19 cellular contexts compared by ENCODE assay signal in the genomic region with DNA sequence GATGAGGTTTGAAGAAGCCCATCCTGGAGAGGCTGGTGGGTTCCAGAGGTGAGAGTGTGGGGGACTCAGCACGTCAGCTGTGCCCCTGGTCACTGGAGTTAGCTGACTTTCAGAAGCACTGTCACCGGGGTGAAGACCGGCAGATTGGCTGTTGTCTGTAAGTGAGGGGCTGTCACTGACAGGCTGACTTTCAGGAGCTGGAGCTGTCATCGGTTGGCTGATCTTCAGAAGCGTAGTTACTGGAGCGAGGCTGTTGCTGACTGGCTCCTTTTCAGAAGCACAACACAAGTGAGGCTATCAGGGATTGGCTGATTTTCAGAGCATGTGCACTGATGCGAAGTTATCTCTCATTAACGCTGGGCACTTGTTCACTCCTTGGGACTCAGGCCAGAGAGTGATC.
DNase-seq lines count a peak whose midpoint lies in the region; ATAC-seq, FAIRE-seq and TF ChIP-seq lines count a peak whose summit lies in the region.
"Had no signal": no experiment of that assay in that cellular context is flagged by ENCODE, and none has a peak within 500 bp of the region (broad histone marks: within the 10 kb centered on the region; RNA-seq: fewer than 3 reads in every experiment).

No MANE protein-coding gene starts in this region.

- dilution Hi-C loops in mammary epithelial cell (cut with HindIII; ENCODE audit: low sequenced_read_pairs) = no loop called here

- FAIRE-seq in K562 (lab: Jason Lieb, UNC) = no peak
- FAIRE-seq: A204.1, D721Med, GM19239, H1 had no signal

- H3K27ac Mint-ChIP-seq in stimulated activated naive B cell treated with anti-CD40 and anti-IgM and Interleukin-4, amounts not matched to agents 10 μg/mL and 1 μg/mL and 100 μg/mL, for 72 hours = no peak overlapping the region
- H3K27ac Mint-ChIP-seq: B cell; CD4-positive, alpha-beta memory T cell had no signal

- RAD21 ChIA-PET in HCT116 (lab: Charles Lee; ENCODE audit: low non-redundant PET in 1 of 2, low total read pairs in 2 of 2, uncharacterized antibody in 2 of 2, unreplicated experiment in 2 of 2) = no interaction called here

- H3K9me1 ChIP-seq in K562 (ENCODE audit: control insufficient read depth, insufficient read depth, low read length) = no peaks in the 10 kb centered on the region

- H3F3A ChIP-seq in PC-9 (ENCODE audit: insufficient read depth, low read depth) = no peaks in the 10 kb centered on the region

- no peak overlapping the region for H3K4me3 Mint-ChIP-seq in stimulated activated naive B cell treated with anti-CD40 and anti-IgM and Interleukin-4, amounts not matched to agents 10 μg/mL and 1 μg/mL and 100 μg/mL, for 72 hours
- H3K4me3 Mint-ChIP-seq: B cell; CD4-positive, alpha-beta memory T cell had no signal

- peaks cover 3 to 6% of the 10 kb centered on the region in 2 donors for H3K4me1 Mint-ChIP-seq in stimulated activated naive B cell treated with anti-CD40 and anti-IgM and Interleukin-4, amounts not matched to agents 10 μg/mL and 1 μg/mL and 100 μg/mL, for 72 hours
- H3K4me1 Mint-ChIP-seq: B cell; CD4-positive, alpha-beta memory T cell had no signal

- no peak for TF ChIP-seq POLR2A in HCT116 (IDR thresholded peaks at IDR 0.05; ENCODE audit: borderline replicate concordance, extremely low read depth, insufficient read depth, insufficient read length)
- TF ChIP-seq POLR2A in K562 (conservative IDR thresholded peaks at IDR 0.05) = no peak

- no peak for TF ChIP-seq EP300 in K562 (IDR thresholded peaks at IDR 0.05; ENCODE audit: low read length)

- ATAC-seq in HCT116 (peak; percentile 47; the same call in 1 of the 2 replicates), K562 (peak; percentile 37; the same call in 2 of the 3 replicates)
- ATAC-seq in stimulated activated naive B cell treated with anti-CD40 and anti-IgM and Interleukin-4, amounts not matched to agents 10 μg/mL and 1 μg/mL and 100 μg/mL, for 72 hours (replicated peaks) = no peak

- DNase-seq in HCT116 (ENCODE audit: low read depth, low spot score) (no peak), PC-9 (no peak), K562 (ENCODE audit: extremely low read depth in 1 of 4, low spot score in 3 of 4) (no peak), posterior vena cava (ENCODE audit: low spot score) (peak; percentile 57), iPS-NIHi11 (ENCODE audit: low spot score) (no peak), cortex of kidney (lab: John Stamatoyannopoulos, UW) (no peak), mammary epithelial cell (no peak)
- DNase-seq in stimulated activated naive B cell treated with anti-CD40 and anti-IgM and Interleukin-4, amounts not matched to agents 10 μg/mL and 1 μg/mL and 100 μg/mL, for 72 hours = no peak
- DNase-seq: CD4-positive, alpha-beta memory T cell; DMS153; GF-D8; HCEC 1CT; IMR-90 had no signal

- TF ChIP-seq RAD21 in HCT116 (IDR thresholded peaks at IDR 0.05; ENCODE audit: low read depth) = no peak
- TF ChIP-seq RAD21 in K562 (CRISPR knock-in tag; conservative IDR thresholded peaks at IDR 0.05 in 1 of 2, IDR thresholded peaks at IDR 0.05 in 1 of 2) = no peak

- no peaks in the 10 kb centered on the region for H3K9me3 Mint-ChIP-seq in stimulated activated naive B cell treated with anti-CD40 and anti-IgM and Interleukin-4, amounts not matched to agents 10 μg/mL and 1 μg/mL and 100 μg/mL, for 72 hours

- no peaks in the 10 kb centered on the region for H3K4me1 ChIP-seq in HCT116 (ENCODE audit: control insufficient read depth in 1 of 2, insufficient read depth in 2 of 2, low read length in 2 of 2)
- H3K4me1 ChIP-seq in PC-9 (replicated peaks; ENCODE audit: insufficient read depth) = no peaks in the 10 kb centered on the region
- H3K4me1 ChIP-seq in K562 (replicated peaks in 1 of 2; ENCODE audit: control insufficient read depth in 2 of 2, insufficient read depth in 2 of 2, low read length in 2 of 2) = no peaks in the 10 kb centered on the region
- no peaks in the 10 kb centered on the region for H3K4me1 ChIP-seq in mammary epithelial cell (ENCODE audit: insufficient read depth, low read length)

- 1% methylated on average over 8 of the region's 8 CpGs for WGBS in K562 (ENCODE audit: insufficient coverage, low coverage, missing lambda C conversion rate)
- WGBS in mammary epithelial cell (ENCODE audit: low coverage, missing lambda C conversion rate) = 81% methylated on average over 7 of the region's 8 CpGs

- intact Hi-C loops in HCT116 (cut with micrococcal nuclease) (no loop called here), PC-9 (cut with micrococcal nuclease; ENCODE audit: unreplicated experiment) (no loop called here), K562 (cut with micrococcal nuclease) (no loop called here), posterior vena cava (cut with DNase I) (no loop called here), mammary epithelial cell (cut with micrococcal nuclease) (no loop called here)

- POLR2A ChIA-PET in HCT116 (lab: Charles Lee) = no interaction called here
- POLR2A ChIA-PET in PC-9 (lab: Charles Lee; ENCODE audit: unreplicated experiment) = no interaction called here
- POLR2A ChIA-PET in K562 (lab: Yijun Ruan, JAX) = no interaction called here

- peaks cover 39% of the 10 kb centered on the region for H3K27me3 ChIP-seq in HCT116 (ENCODE audit: insufficient read depth, low read length)
- 0 out of 2 replicates have a peak, but pooled peaks cover 4% of the 10 kb centered on the region for H3K27me3 ChIP-seq in PC-9 (ENCODE audit: insufficient read depth, low read depth)
- H3K27me3 ChIP-seq in K562 (ENCODE audit: control insufficient read depth in 2 of 2, insufficient read depth in 2 of 2, low read length in 2 of 2) = no peaks in the 10 kb centered on the region
- no peaks in the 10 kb centered on the region for H3K27me3 ChIP-seq in mammary epithelial cell (ENCODE audit: insufficient read depth, low read length)

- in situ Hi-C loops in K562 (cut with MboI) (no loop called here), mammary epithelial cell (cut with MboI; ENCODE audit: low sequenced_read_pairs in 2 of 2) (no loop called here)

- H3K4me2 ChIP-seq in HCT116 (ENCODE audit: low read length) (no peak overlapping the region), PC-9 (no peak overlapping the region), K562 (ENCODE audit: insufficient read depth, low read length) (no peak overlapping the region), mammary epithelial cell (ENCODE audit: insufficient read depth, low read depth, low read length) (no peak overlapping the region)

- H3K27ac ChIP-seq in HCT116 (ENCODE audit: low read depth, low read length) (no peak overlapping the region), PC-9 (no peak overlapping the region), K562 (ENCODE audit: extremely low read depth, low read depth, low read length) (no peak overlapping the region), mammary epithelial cell (ENCODE audit: insufficient read depth, low read depth, low read length) (no peak overlapping the region)
- H3K27ac ChIP-seq: C4-2B had no signal

- H3K4me3 ChIP-seq in HCT116 (replicated peaks in 1 of 2; ENCODE audit: low read depth in 1 of 2, low read length in 2 of 2) (no peak overlapping the region), PC-9 (no peak overlapping the region), K562 (no peak overlapping the region), mammary epithelial cell (replicated peaks in 1 of 3; ENCODE audit: insufficient read depth in 1 of 3, low read depth in 2 of 3, low read length in 3 of 3) (no peak overlapping the region)

- peaks cover 0 to 4% of the 10 kb centered on the region in 2 donors for H3K27me3 Mint-ChIP-seq in stimulated activated naive B cell treated with anti-CD40 and anti-IgM and Interleukin-4, amounts not matched to agents 10 μg/mL and 1 μg/mL and 100 μg/mL, for 72 hours
- H3K27me3 Mint-ChIP-seq: CD4-positive, alpha-beta memory T cell had no signal

- CTCF ChIA-PET in HCT116 (lab: Charles Lee) (no interaction called here), PC-9 (lab: Charles Lee) (no interaction called here), K562 (lab: Yijun Ruan, JAX; ENCODE audit: low intra/inter-chr PET ratio) (no interaction called here), mammary epithelial cell (lab: Charles Lee; ENCODE audit: low non-redundant PET) (no interaction called here)

- H3K9me2 ChIP-seq in HCT116 (ENCODE audit: insufficient read depth) (no peaks in the 10 kb centered on the region), PC-9 (ENCODE audit: insufficient read depth) (no peaks in the 10 kb centered on the region)

- H3K79me2 ChIP-seq in HCT116 (ENCODE audit: insufficient read depth, low read length) = no peaks in the 10 kb centered on the region
- H3K79me2 ChIP-seq in PC-9 (ENCODE audit: low read depth) = no peaks in the 10 kb centered on the region
- H3K79me2 ChIP-seq in K562 (ENCODE audit: control insufficient read depth, insufficient read depth, low read length) = no peaks in the 10 kb centered on the region
- H3K79me2 ChIP-seq in mammary epithelial cell (ENCODE audit: insufficient read depth, low read length) = no peaks in the 10 kb centered on the region

- H4K20me1 ChIP-seq in HCT116 (ENCODE audit: insufficient read depth) = no peaks in the 10 kb centered on the region
- H4K20me1 ChIP-seq in PC-9 (ENCODE audit: insufficient read depth) = 0 out of 2 replicates have a peak, but pooled peaks cover 2% of the 10 kb centered on the region
- no peaks in the 10 kb centered on the region for H4K20me1 ChIP-seq in K562 (replicated peaks; ENCODE audit: control insufficient read depth, insufficient read depth, low read length)
- H4K20me1 ChIP-seq in mammary epithelial cell (ENCODE audit: insufficient read depth, low read length) = no peaks in the 10 kb centered on the region

- H3K36me3 ChIP-seq in HCT116 (ENCODE audit: control insufficient read depth in 1 of 2, insufficient read depth in 2 of 2, low read length in 2 of 2) (no peaks in the 10 kb centered on the region), PC-9 (ENCODE audit: low read depth) (no peaks in the 10 kb centered on the region), K562 (ENCODE audit: control insufficient read depth, insufficient read depth, low read length) (no peaks in the 10 kb centered on the region), mammary epithelial cell (ENCODE audit: insufficient read depth, low read length) (no peaks in the 10 kb centered on the region)

- no peak overlapping the region for H3K9ac ChIP-seq in HCT116 (ENCODE audit: low read length)
- H3K9ac ChIP-seq in K562 (ENCODE audit: insufficient read depth in 1 of 2, low read depth in 2 of 2, low read length in 2 of 2) = no peak overlapping the region
- no peak overlapping the region for H3K9ac ChIP-seq in mammary epithelial cell (ENCODE audit: insufficient read depth, low read length)

- H2AFZ ChIP-seq in HCT116 (ENCODE audit: low read depth, low read length, poor library complexity, severe bottlenecking) (no peak overlapping the region), PC-9 (0 out of 2 replicates have a peak overlapping the region, but pooled peaks have one; percentile 37), K562 (ENCODE audit: low read depth, low read length) (no peak overlapping the region), mammary epithelial cell (ENCODE audit: low read depth, low read length) (no peak overlapping the region)

- H3K36me3 Mint-ChIP-seq in stimulated activated naive B cell treated with anti-CD40 and anti-IgM and Interleukin-4, amounts not matched to agents 10 μg/mL and 1 μg/mL and 100 μg/mL, for 72 hours = no peaks in the 10 kb centered on the region
- H3K36me3 Mint-ChIP-seq: CD4-positive, alpha-beta memory T cell had no signal

- BruUV-seq in HCT116 (replicated peaks; lab: Mats Ljungman, UMichigan) = no TSS peak
- no TSS peak for BruUV-seq in PC-9 (replicated peaks; lab: Mats Ljungman, UMichigan)
- BruUV-seq in K562 (replicated peaks; lab: Mats Ljungman, UMichigan) = no TSS peak
- BruUV-seq in mammary epithelial cell (replicated peaks; lab: Mats Ljungman, UMichigan) = no TSS peak

- no peak for TF ChIP-seq CTCF in HCT116 (IDR thresholded peaks at IDR 0.05 in 2 of 3, conservative IDR thresholded peaks at IDR 0.05 in 1 of 3; ENCODE audit: borderline replicate concordance in 1 of 3, insufficient read depth in 1 of 3, low read depth in 2 of 3, low read length in 2 of 3)
- no peak for TF ChIP-seq CTCF in PC-9 (conservative IDR thresholded peaks at IDR 0.05)
- TF ChIP-seq CTCF in K562 (IDR thresholded peaks at IDR 0.05 in 2 of 3, conservative IDR thresholded peaks at IDR 0.05 in 1 of 3; ENCODE audit: insufficient read depth in 2 of 3, low read depth in 1 of 3, low read length in 3 of 3) = no peak
- no peak for TF ChIP-seq CTCF in mammary epithelial cell (conservative IDR thresholded peaks at IDR 0.05 in 1 of 2, IDR thresholded peaks at IDR 0.05 in 1 of 2; ENCODE audit: extremely low read depth in 1 of 2, insufficient read depth in 1 of 2, low read depth in 1 of 2, low read length in 2 of 2)

- H3K9me3 ChIP-seq in HCT116 (ENCODE audit: control insufficient read depth in 1 of 2, insufficient read depth in 1 of 2, low read depth in 1 of 2, low read length in 2 of 2) (no peaks in the 10 kb centered on the region), PC-9 (ENCODE audit: insufficient read depth, low read depth) (no peaks in the 10 kb centered on the region), K562 (replicated peaks; ENCODE audit: control insufficient read depth, insufficient read depth, low read depth, low read length) (no peaks in the 10 kb centered on the region), mammary epithelial cell (replicated peaks; ENCODE audit: insufficient read depth, low read length) (no peaks in the 10 kb centered on the region)

Comparison
In these comparisons a context has a peak if more than half of its experiments do, and no peak if none do; other contexts are left out.
1. ATAC-seq: peak in HCT116 (single experiment) and K562 (single experiment); none in stimulated activated naive B cell treated with anti-CD40 and anti-IgM and Interleukin-4, amounts not matched to agents 10 μg/mL and 1 μg/mL and 100 μg/mL, for 72 hours (0 of 2).